1 cellular context compared by ENCODE assay signal in genomic region chr1:151716405-151716762, GRCh38.
TF ChIP-seq lines count a peak whose summit lies in the region.

No MANE protein-coding gene starts in this region.

TF ChIP-seq in neural cell, 6 proteins besides CTCF, POLR2A, EP300 and RAD21 (continued from another document):
- no peak for TF ChIP-seq REST (IDR thresholded peaks at IDR 0.05; ENCODE audit: borderline replicate concordance)
TF ChIP-seq in neural cell: peak in this region for 1.
